2 cellular contexts compared by ENCODE assay signal in genomic region chr13:39943711-39944110, GRCh38.
TF ChIP-seq lines count a peak whose summit lies in the region.

No MANE protein-coding gene starts in this region.

TF ChIP-seq in HCT116, 20 proteins besides CTCF, POLR2A, EP300 and RAD21 (continued from another document):
- TF ChIP-seq REST (IDR thresholded peaks at IDR 0.05; ENCODE audit: low read depth): no peak

TF ChIP-seq in GM23338, 12 proteins besides CTCF, POLR2A, EP300 and RAD21 (continued from another document):
- TF ChIP-seq ZNF462 (CRISPR knock-in tag; IDR thresholded peaks at IDR 0.05) (no peak), JUNB (IDR thresholded peaks at IDR 0.05; ENCODE audit: unreplicated experiment) (no peak), STAT1 (IDR thresholded peaks at IDR 0.05; ENCODE audit: unreplicated experiment) (no peak), POLR2AphosphoS5 (IDR thresholded peaks at IDR 0.05; ENCODE audit: low read depth) (no peak), CREB1 (CRISPR knock-in tag; IDR thresholded peaks at IDR 0.05; ENCODE audit: low read depth) (no peak), NANOG (IDR thresholded peaks at IDR 0.05; ENCODE audit: borderline replicate concordance) (no peak), ZNF331 (CRISPR knock-in tag; IDR thresholded peaks at IDR 0.05; ENCODE audit: low read depth) (no peak), ETS1 (IDR thresholded peaks at IDR 0.05) (no peak), REST (IDR thresholded peaks at IDR 0.05; ENCODE audit: unreplicated experiment) (no peak), EZH2 (IDR thresholded peaks at IDR 0.05; ENCODE audit: low read depth, unreplicated experiment) (no peak)
